8 cellular contexts compared by ENCODE assay signal in the genomic region with DNA sequence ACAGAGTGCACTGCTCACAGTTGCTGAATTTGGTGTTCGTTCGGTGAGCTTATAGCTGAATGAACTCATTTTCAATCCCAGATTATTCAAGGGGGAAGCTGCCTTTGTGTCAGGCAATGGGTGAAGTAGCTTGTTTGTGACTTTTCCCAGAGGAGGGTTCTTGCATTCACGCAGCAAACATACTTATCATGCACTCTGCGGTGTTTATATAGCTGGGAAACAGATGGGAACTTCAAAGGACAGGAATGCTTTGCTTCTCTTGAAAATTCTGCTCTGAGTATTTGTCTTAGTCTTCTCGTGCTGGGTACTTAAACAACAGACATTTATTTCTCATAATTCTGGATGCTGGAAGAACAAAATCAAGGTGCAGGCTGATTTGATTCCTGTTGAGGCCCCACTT.
DNase-seq lines count a peak whose midpoint lies in the region; ATAC-seq and TF ChIP-seq lines count a peak whose summit lies in the region.
"Had no signal": no experiment of that assay in that cellular context is flagged by ENCODE, and none has a peak within 500 bp of the region (broad histone marks: within the 10 kb centered on the region; RNA-seq: fewer than 3 reads in every experiment).

No MANE protein-coding gene starts in this region.

- DNase-seq in adrenal gland, result no peak
- peak; percentile 56 for DNase-seq in iris pigment epithelial cell (ENCODE audit: low read depth)
- DNase-seq in stimulated activated effector memory CD8-positive, alpha-beta T cell treated with anti-CD3 and anti-CD28 coated beads, Interleukin-12 subunit alpha, Interleukin-12 subunit beta, amount 100 ng/mL, for 72 hours (ENCODE audit: low spot score in 2 of 2), result no peak
- no peak for DNase-seq in SKM-1 treated with dmso at 0.1 percent for 144 hours (lab: John Stamatoyannopoulos, UW; ENCODE audit: unreplicated experiment)
- DNase-seq in glomerular visceral epithelial cell (ENCODE audit: extremely low spot score), result no peak
- no peak for DNase-seq in GM19238 (ENCODE audit: insufficient read length, low spot score)
- DNase-seq: stimulated activated CD4-positive, alpha-beta T cell treated with anti-CD3 and anti-CD28 coated beads, Interleukin-2, amount 100 ng/mL, for 48 hours had no signal

- peaks cover 37% of the 10 kb centered on the region for H3K4me1 Mint-ChIP-seq in stimulated activated effector memory CD8-positive, alpha-beta T cell treated with anti-CD3 and anti-CD28 coated beads, Interleukin-12 subunit alpha, Interleukin-12 subunit beta, amount 100 ng/mL, for 72 hours

- no peak for TF ChIP-seq POLR2A in adrenal gland (IDR thresholded peaks at IDR 0.05)

- H3K36me3 Mint-ChIP-seq in stimulated activated effector memory CD8-positive, alpha-beta T cell treated with anti-CD3 and anti-CD28 coated beads, Interleukin-12 subunit alpha, Interleukin-12 subunit beta, amount 100 ng/mL, for 72 hours, result no peaks in the 10 kb centered on the region

- H3K27ac Mint-ChIP-seq in stimulated activated effector memory CD8-positive, alpha-beta T cell treated with anti-CD3 and anti-CD28 coated beads, Interleukin-12 subunit alpha, Interleukin-12 subunit beta, amount 100 ng/mL, for 72 hours, result no peak overlapping the region

- WGBS in adrenal gland, 4 donors, result 71 to 82% (median 78%) methylated on average over 5 of the region's 5 CpGs

- no peaks in the 10 kb centered on the region for H3K9me3 Mint-ChIP-seq in stimulated activated effector memory CD8-positive, alpha-beta T cell treated with anti-CD3 and anti-CD28 coated beads, Interleukin-12 subunit alpha, Interleukin-12 subunit beta, amount 100 ng/mL, for 72 hours

- intact Hi-C loops in adrenal gland (cut with DNase I), result loop anchor here in 1 of 2 donors (10.0 kb wide), 1 partner anchor 52 kb away; no protein-coding TSS in a partner anchor

- ATAC-seq in stimulated activated effector memory CD8-positive, alpha-beta T cell treated with anti-CD3 and anti-CD28 coated beads, Interleukin-12 subunit alpha, Interleukin-12 subunit beta, amount 100 ng/mL, for 72 hours, result no peak

- H3K4me3 Mint-ChIP-seq in stimulated activated effector memory CD8-positive, alpha-beta T cell treated with anti-CD3 and anti-CD28 coated beads, Interleukin-12 subunit alpha, Interleukin-12 subunit beta, amount 100 ng/mL, for 72 hours, result peak overlapping the region; percentile 82

- H3K9ac ChIP-seq in HUES6 (ENCODE audit: low read length), result no peak overlapping the region

- H3K4me3 ChIP-seq in HUES6 (ENCODE audit: low read depth, low read length) (peak overlapping the region; percentile 37), adrenal gland (no peak overlapping the region)

- no peaks in the 10 kb centered on the region for H3K9me3 ChIP-seq in HUES6 (ENCODE audit: control insufficient read depth, insufficient read depth, low read depth, low read length)
- no peaks in the 10 kb centered on the region for H3K9me3 ChIP-seq in adrenal gland (replicated peaks in 1 of 3)

- H3K27ac ChIP-seq in HUES6 (ENCODE audit: low read depth, low read length), result no peak overlapping the region
- peak overlapping the region; percentile 61 to 99 (median 99) for H3K27ac ChIP-seq in adrenal gland

- no peaks in the 10 kb centered on the region for H3K36me3 ChIP-seq in HUES6 (ENCODE audit: control insufficient read depth, insufficient read depth, low read length)
- no peaks in the 10 kb centered on the region for H3K36me3 ChIP-seq in adrenal gland (replicated peaks in 1 of 2)

- H3K4me1 ChIP-seq in HUES6 (ENCODE audit: control insufficient read depth, insufficient read depth, low read length) (peaks cover 35% of the 10 kb centered on the region), adrenal gland (replicated peaks in 1 of 2) (peaks cover 35 to 45% of the 10 kb centered on the region in 2 donors)

- TF ChIP-seq CTCF in adrenal gland (IDR thresholded peaks at IDR 0.05), result no peak

- H3K27me3 ChIP-seq in HUES6 (ENCODE audit: control insufficient read depth, insufficient read depth, low read length) (peaks cover 39% of the 10 kb centered on the region), adrenal gland (no peaks in the 10 kb centered on the region)
